3 cellular contexts compared by ENCODE assay signal in the genomic region with DNA sequence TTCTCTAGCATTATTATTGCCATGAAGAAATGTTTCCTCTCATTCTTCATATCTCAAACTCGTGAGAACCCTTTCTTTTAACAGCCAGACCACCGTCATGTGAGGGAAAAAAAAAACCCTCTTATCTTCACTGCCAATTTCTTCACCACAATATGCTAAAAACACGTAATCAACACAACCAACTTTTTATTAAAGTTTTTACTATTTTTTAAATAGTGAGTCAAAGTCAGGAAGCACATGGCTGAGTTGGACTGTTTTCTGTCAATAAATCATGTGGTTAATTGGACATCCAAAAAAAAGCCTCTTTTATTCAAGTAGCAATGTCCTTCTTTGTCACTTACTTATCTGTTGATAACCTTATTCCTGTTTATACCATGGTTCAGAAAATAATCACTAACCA.
A peak's percentile ranks its signal among the peaks of the same experiment; 100 is the strongest.
TF ChIP-seq lines count a peak whose summit lies in the region.

No MANE protein-coding gene starts in this region.

TF ChIP-seq in liver, 16 proteins besides CTCF, POLR2A, EP300 and RAD21:
- peak; percentile 3 for TF ChIP-seq YY1 (IDR thresholded peaks at IDR 0.05)
- TF ChIP-seq HNF4A (conservative IDR thresholded peaks at IDR 0.05) = no peak

TF ChIP-seq in HepG2, 621 proteins besides CTCF, POLR2A, EP300 and RAD21 (continues in another document):
- TF ChIP-seq, protein P1, sequence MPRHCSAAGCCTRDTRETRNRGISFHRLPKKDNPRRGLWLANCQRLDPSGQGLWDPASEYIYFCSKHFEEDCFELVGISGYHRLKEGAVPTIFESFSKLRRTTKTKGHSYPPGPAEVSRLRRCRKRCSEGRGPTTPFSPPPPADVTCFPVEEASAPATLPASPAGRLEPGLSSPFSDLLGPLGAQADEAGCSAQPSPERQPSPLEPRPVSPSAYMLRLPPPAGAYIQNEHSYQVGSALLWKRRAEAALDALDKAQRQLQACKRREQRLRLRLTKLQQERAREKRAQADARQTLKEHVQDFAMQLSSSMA (CRISPR knock-in tag; IDR thresholded peaks at IDR 0.05) = no peak
- TF ChIP-seq, protein P2, sequence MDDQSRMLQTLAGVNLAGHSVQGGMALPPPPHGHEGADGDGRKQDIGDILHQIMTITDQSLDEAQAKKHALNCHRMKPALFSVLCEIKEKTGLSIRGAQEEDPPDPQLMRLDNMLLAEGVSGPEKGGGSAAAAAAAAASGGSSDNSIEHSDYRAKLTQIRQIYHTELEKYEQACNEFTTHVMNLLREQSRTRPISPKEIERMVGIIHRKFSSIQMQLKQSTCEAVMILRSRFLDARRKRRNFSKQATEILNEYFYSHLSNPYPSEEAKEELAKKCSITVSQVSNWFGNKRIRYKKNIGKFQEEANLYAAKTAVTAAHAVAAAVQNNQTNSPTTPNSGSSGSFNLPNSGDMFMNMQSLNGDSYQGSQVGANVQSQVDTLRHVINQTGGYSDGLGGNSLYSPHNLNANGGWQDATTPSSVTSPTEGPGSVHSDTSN (CRISPR knock-in tag; IDR thresholded peaks at IDR 0.05; ENCODE audit: borderline replicate concordance) = no peak
- TF ChIP-seq SNRNP70 (IDR thresholded peaks at IDR 0.05; ENCODE audit: low read depth, low read length) (no peak), AHR (CRISPR knock-in tag; IDR thresholded peaks at IDR 0.05) (no peak), ZNF670 (CRISPR knock-in tag; IDR thresholded peaks at IDR 0.05; ENCODE audit: borderline replicate concordance) (no peak), FOXP1 (IDR thresholded peaks at IDR 0.05) (no peak), FOXP1 (CRISPR knock-in tag; IDR thresholded peaks at IDR 0.05) (no peak), ISX (CRISPR knock-in tag; conservative IDR thresholded peaks at IDR 0.05) (no peak), ATF1 (CRISPR knock-in tag; IDR thresholded peaks at IDR 0.05) (no peak), KDM3A (CRISPR knock-in tag; IDR thresholded peaks at IDR 0.05; ENCODE audit: low read depth) (no peak), SYNCRIP (IDR thresholded peaks at IDR 0.05; ENCODE audit: insufficient read depth, low read depth, low read length) (no peak), TBX2 (CRISPR knock-in tag; IDR thresholded peaks at IDR 0.05; ENCODE audit: borderline replicate concordance) (no peak), CENPT (CRISPR knock-in tag; IDR thresholded peaks at IDR 0.05; ENCODE audit: low read depth) (no peak), MEF2D (CRISPR knock-in tag; IDR thresholded peaks at IDR 0.05) (no peak), ZNF543 (CRISPR knock-in tag; IDR thresholded peaks at IDR 0.05) (no peak), NCOR1 (IDR thresholded peaks at IDR 0.05; ENCODE audit: borderline replicate concordance, low read length) (no peak)
- TF ChIP-seq, protein P3, sequence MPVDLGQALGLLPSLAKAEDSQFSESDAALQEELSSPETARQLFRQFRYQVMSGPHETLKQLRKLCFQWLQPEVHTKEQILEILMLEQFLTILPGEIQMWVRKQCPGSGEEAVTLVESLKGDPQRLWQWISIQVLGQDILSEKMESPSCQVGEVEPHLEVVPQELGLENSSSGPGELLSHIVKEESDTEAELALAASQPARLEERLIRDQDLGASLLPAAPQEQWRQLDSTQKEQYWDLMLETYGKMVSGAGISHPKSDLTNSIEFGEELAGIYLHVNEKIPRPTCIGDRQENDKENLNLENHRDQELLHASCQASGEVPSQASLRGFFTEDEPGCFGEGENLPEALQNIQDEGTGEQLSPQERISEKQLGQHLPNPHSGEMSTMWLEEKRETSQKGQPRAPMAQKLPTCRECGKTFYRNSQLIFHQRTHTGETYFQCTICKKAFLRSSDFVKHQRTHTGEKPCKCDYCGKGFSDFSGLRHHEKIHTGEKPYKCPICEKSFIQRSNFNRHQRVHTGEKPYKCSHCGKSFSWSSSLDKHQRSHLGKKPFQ (CRISPR knock-in tag; IDR thresholded peaks at IDR 0.05; ENCODE audit: insufficient replicate concordance) = no peak
- TF ChIP-seq, protein P4, sequence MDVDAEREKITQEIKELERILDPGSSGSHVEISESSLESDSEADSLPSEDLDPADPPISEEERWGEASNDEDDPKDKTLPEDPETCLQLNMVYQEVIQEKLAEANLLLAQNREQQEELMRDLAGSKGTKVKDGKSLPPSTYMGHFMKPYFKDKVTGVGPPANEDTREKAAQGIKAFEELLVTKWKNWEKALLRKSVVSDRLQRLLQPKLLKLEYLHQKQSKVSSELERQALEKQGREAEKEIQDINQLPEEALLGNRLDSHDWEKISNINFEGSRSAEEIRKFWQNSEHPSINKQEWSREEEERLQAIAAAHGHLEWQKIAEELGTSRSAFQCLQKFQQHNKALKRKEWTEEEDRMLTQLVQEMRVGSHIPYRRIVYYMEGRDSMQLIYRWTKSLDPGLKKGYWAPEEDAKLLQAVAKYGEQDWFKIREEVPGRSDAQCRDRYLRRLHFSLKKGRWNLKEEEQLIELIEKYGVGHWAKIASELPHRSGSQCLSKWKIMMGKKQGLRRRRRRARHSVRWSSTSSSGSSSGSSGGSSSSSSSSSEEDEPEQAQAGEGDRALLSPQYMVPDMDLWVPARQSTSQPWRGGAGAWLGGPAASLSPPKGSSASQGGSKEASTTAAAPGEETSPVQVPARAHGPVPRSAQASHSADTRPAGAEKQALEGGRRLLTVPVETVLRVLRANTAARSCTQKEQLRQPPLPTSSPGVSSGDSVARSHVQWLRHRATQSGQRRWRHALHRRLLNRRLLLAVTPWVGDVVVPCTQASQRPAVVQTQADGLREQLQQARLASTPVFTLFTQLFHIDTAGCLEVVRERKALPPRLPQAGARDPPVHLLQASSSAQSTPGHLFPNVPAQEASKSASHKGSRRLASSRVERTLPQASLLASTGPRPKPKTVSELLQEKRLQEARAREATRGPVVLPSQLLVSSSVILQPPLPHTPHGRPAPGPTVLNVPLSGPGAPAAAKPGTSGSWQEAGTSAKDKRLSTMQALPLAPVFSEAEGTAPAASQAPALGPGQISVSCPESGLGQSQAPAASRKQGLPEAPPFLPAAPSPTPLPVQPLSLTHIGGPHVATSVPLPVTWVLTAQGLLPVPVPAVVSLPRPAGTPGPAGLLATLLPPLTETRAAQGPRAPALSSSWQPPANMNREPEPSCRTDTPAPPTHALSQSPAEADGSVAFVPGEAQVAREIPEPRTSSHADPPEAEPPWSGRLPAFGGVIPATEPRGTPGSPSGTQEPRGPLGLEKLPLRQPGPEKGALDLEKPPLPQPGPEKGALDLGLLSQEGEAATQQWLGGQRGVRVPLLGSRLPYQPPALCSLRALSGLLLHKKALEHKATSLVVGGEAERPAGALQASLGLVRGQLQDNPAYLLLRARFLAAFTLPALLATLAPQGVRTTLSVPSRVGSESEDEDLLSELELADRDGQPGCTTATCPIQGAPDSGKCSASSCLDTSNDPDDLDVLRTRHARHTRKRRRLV (CRISPR knock-in tag; IDR thresholded peaks at IDR 0.05) = no peak
- TF ChIP-seq, protein P5, sequence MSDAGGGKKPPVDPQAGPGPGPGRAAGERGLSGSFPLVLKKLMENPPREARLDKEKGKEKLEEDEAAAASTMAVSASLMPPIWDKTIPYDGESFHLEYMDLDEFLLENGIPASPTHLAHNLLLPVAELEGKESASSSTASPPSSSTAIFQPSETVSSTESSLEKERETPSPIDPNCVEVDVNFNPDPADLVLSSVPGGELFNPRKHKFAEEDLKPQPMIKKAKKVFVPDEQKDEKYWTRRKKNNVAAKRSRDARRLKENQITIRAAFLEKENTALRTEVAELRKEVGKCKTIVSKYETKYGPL (CRISPR knock-in tag; IDR thresholded peaks at IDR 0.05) = no peak
- TF ChIP-seq, protein P6, sequence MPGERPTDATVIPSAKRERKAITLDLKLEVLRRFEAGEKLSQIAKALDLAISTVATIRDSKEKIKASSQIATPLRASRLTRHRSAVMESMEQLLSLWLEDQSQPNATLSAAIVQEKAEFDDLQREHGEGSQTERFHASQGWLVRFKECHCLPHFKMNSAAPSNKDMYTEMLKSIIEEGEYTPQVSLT (CRISPR knock-in tag; IDR thresholded peaks at IDR 0.05; ENCODE audit: borderline replicate concordance, low read depth) = no peak

TF ChIP-seq in endothelial cell of umbilical vein, 7 proteins besides CTCF, POLR2A, EP300 and RAD21:
- TF ChIP-seq POLR2AphosphoS5 (IDR thresholded peaks at IDR 0.05; ENCODE audit: insufficient read depth, low read depth, low read length) = no peak
- peak; percentile 31 for TF ChIP-seq FOS (IDR thresholded peaks at IDR 0.05; ENCODE audit: borderline replicate concordance, insufficient read depth, low read length)
TF ChIP-seq in endothelial cell of umbilical vein: peak in this region for 1.
